ENCODE assay signal across 25 cellular contexts in the genomic region with DNA sequence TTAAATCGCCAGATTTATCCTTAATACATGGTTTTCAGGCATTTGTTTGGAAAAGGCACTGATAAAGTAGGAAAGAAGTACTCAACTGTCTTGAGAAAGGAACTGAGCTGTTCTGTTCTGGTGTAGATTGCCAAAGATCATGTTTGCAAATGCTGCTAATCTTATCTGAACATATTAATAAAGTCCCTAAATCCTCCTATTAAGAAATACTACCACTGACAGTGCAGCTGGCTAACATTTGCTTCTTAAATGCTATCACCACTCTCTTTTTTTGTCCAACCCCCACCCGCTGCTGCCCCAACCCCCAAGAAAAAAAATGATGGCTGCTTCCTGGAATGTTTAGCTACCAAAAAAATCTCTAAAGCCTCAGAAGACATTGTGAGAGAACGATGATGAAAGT.
DNase-seq lines count a peak whose midpoint lies in the region; ATAC-seq and TF ChIP-seq lines count a peak whose summit lies in the region.
"Had no signal": no experiment of that assay in that cellular context is flagged by ENCODE, and none has a peak within 500 bp of the region (broad histone marks: within the 10 kb centered on the region; RNA-seq: fewer than 3 reads in every experiment).

No MANE protein-coding gene starts in this region.

- H3K27ac ChIP-seq in adrenal gland (peak overlapping the region in 2 of 5 donors; percentile 16 to 34), left ventricle myocardium inferior (replicated peaks) (peak overlapping the region; percentile 39)
- H3K27ac ChIP-seq: brain microvascular endothelial cell, upper lobe of left lung had no signal

- TF ChIP-seq CTCF in adrenal gland (IDR thresholded peaks at IDR 0.05) (no peak), left ventricle myocardium inferior (IDR thresholded peaks at IDR 0.05; ENCODE audit: borderline replicate concordance) (no peak), nephron (IDR thresholded peaks at IDR 0.05; ENCODE audit: unreplicated experiment in 3 of 3) (no peak)

- TF ChIP-seq POLR2A in adrenal gland (IDR thresholded peaks at IDR 0.05) = no peak

- H3K36me3 ChIP-seq in adrenal gland (replicated peaks in 1 of 2) (no peaks in the 10 kb centered on the region), left ventricle myocardium inferior (no peaks in the 10 kb centered on the region)
- H3K36me3 ChIP-seq: brain microvascular endothelial cell, ovary, upper lobe of left lung had no signal

- DNase-seq in EH (ENCODE audit: low read depth) (peak; percentile 71), adrenal gland (peak in 5 of 7 donors; percentile 21 to 66 (median 40)), left ventricle myocardium inferior (no peak), left colon (no peak), NOMO-1 treated with DMSO at 0.1 percent for 48 hours (lab: John Stamatoyannopoulos, UW; ENCODE audit: unreplicated experiment) (no peak), NCI-H2107 treated with DMSO at 0.1 percent for 48 hours (lab: John Stamatoyannopoulos, UW; ENCODE audit: unreplicated experiment) (no peak)
- no peak for DNase-seq in stimulated activated CD4-positive, alpha-beta T cell treated with anti-CD3 and anti-CD28 coated beads, Interleukin-4, amount 100 ng/mL, for 24 hours
- DNase-seq: activated CD8-positive, alpha-beta memory T cell treated with anti-CD3 and anti-CD28 coated beads for 24 hours; activated T-cell treated with anti-CD3 and anti-CD28 coated beads, Interleukin-2, amount 50 U/mL, for 72 hours; dermis blood vessel endothelial cell; KBM-7; midbrain; NCI-H1048; NCI-H2029; ovary; SIG-M5; stimulated activated CD4-positive, alpha-beta T cell treated with anti-CD3 and anti-CD28 coated beads, Interleukin-1b, Interleukin-23, amount 100 ng/mL, for 48 hours; stimulated activated naive CD8-positive, alpha-beta T cell treated with anti-CD3 and anti-CD28 coated beads, Interleukin-15, amount 100 ng/mL, for 72 hours; T-helper 17 cell; upper lobe of left lung had no signal

- H3K4me1 Mint-ChIP-seq in nephron = peaks cover 77% of the 10 kb centered on the region
- H3K4me1 Mint-ChIP-seq: activated naive CD4-positive, alpha-beta T cell treated with anti-CD3 and anti-CD28 coated beads, Interleukin-2, amount 50 U/mL, for 24 hours; stimulated activated naive CD8-positive, alpha-beta T cell treated with anti-CD3 and anti-CD28 coated beads, Interleukin-15, amount 100 ng/mL, for 72 hours; T-helper 17 cell had no signal

- peak overlapping the region; percentile 65 to 91 (median 83) for H3K27ac Mint-ChIP-seq in nephron
- H3K27ac Mint-ChIP-seq: activated naive CD4-positive, alpha-beta T cell treated with anti-CD3 and anti-CD28 coated beads, Interleukin-2, amount 50 U/mL, for 24 hours; activated T-cell treated with anti-CD3 and anti-CD28 coated beads, Interleukin-2, amount 50 U/mL, for 72 hours; T-helper 17 cell had no signal

- H3K27me3 Mint-ChIP-seq in nephron (ENCODE audit: low read depth) = no peaks in the 10 kb centered on the region
- H3K27me3 Mint-ChIP-seq: T-helper 17 cell had no signal

- H3K27me3 ChIP-seq in adrenal gland (no peaks in the 10 kb centered on the region), left ventricle myocardium inferior (ENCODE audit: low read depth) (no peaks in the 10 kb centered on the region)
- H3K27me3 ChIP-seq: brain microvascular endothelial cell, ovary, upper lobe of left lung had no signal

- H3K36me3 Mint-ChIP-seq in nephron (ENCODE audit: low read depth) = peaks cover 3% of the 10 kb centered on the region
- H3K36me3 Mint-ChIP-seq: activated naive CD4-positive, alpha-beta T cell treated with anti-CD3 and anti-CD28 coated beads, Interleukin-2, amount 50 U/mL, for 24 hours; WTC11 had no signal

- H3K9me3 Mint-ChIP-seq in nephron = no peaks in the 10 kb centered on the region
- H3K9me3 Mint-ChIP-seq: activated naive CD4-positive, alpha-beta T cell treated with anti-CD3 and anti-CD28 coated beads, Interleukin-2, amount 50 U/mL, for 24 hours; stimulated activated naive CD8-positive, alpha-beta T cell treated with anti-CD3 and anti-CD28 coated beads, Interleukin-15, amount 100 ng/mL, for 72 hours; WTC11 had no signal

- no peak for ATAC-seq in left colon
- ATAC-seq: activated T-cell treated with anti-CD3 and anti-CD28 coated beads, Interleukin-2, amount 50 U/mL, for 72 hours; sciatic nerve; T-helper 17 cell; WTC11 had no signal

- H3K4me3 ChIP-seq in adrenal gland = no peak overlapping the region
- H3K4me3 ChIP-seq in left ventricle myocardium inferior = no peak overlapping the region
- H3K4me3 ChIP-seq: ovary, upper lobe of left lung had no signal

- WGBS in adrenal gland, 4 donors = 55 to 65% (median 58%) methylated on average over 3 of the region's 3 CpGs

- intact Hi-C loops in adrenal gland (cut with DNase I) = loop anchor here in 1 of 2 donors (10.0 kb wide), 1 partner anchor 48 kb away; no protein-coding TSS in a partner anchor
- intact Hi-C loops in left ventricle myocardium inferior (cut with micrococcal nuclease) = no loop called here
- intact Hi-C loops in left colon (cut with DNase I, micrococcal nuclease) = no loop called here

- H3K4me3 Mint-ChIP-seq in nephron = peak overlapping the region in 1 of 3 experiments; percentile 7
- H3K4me3 Mint-ChIP-seq: activated naive CD4-positive, alpha-beta T cell treated with anti-CD3 and anti-CD28 coated beads, Interleukin-2, amount 50 U/mL, for 24 hours; activated T-cell treated with anti-CD3 and anti-CD28 coated beads, Interleukin-2, amount 50 U/mL, for 72 hours; stimulated activated naive CD8-positive, alpha-beta T cell treated with anti-CD3 and anti-CD28 coated beads, Interleukin-15, amount 100 ng/mL, for 72 hours; T-helper 17 cell; WTC11 had no signal

- no peaks in the 10 kb centered on the region for H3K9me3 ChIP-seq in adrenal gland (replicated peaks in 1 of 3)
- H3K9me3 ChIP-seq in left ventricle myocardium inferior (replicated peaks) = no peaks in the 10 kb centered on the region
- H3K9me3 ChIP-seq: ovary, upper lobe of left lung had no signal

- H3K4me1 ChIP-seq in adrenal gland (replicated peaks in 1 of 2) (peaks cover 27 to 30% of the 10 kb centered on the region in 2 donors), left ventricle myocardium inferior (no peaks in the 10 kb centered on the region)

Comparison
In these comparisons a context has a peak if more than half of its experiments do, and no peak if none do; other contexts are left out.
1. DNase-seq: peak in EH (single experiment) and adrenal gland (5 of 7); none in left ventricle myocardium inferior (single experiment), left colon (0 of 2), NOMO-1 treated with DMSO at 0.1 percent for 48 hours (single experiment), NCI-H2107 treated with DMSO at 0.1 percent for 48 hours (single experiment) and stimulated activated CD4-positive, alpha-beta T cell treated with anti-CD3 and anti-CD28 coated beads, Interleukin-4, amount 100 ng/mL, for 24 hours (single experiment).